In genomic region chr3:153070153-153070868, GRCh38 we compare ENCODE assay signal across 10 cellular contexts.
DNase-seq lines count a peak whose midpoint lies in the region; ATAC-seq and TF ChIP-seq lines count a peak whose summit lies in the region.
"Had no signal": no experiment of that assay in that cellular context is flagged by ENCODE, and none has a peak within 500 bp of the region (broad histone marks: within the 10 kb centered on the region; RNA-seq: fewer than 3 reads in every experiment).

No MANE protein-coding gene starts in this region.

- H3K4me3 ChIP-seq in GM23248 (peak overlapping the region; percentile 48), choroid plexus epithelial cell (ENCODE audit: low read depth, low read length) (no peak overlapping the region), neutrophil (ENCODE audit: low read depth in 1 of 2, low read length in 1 of 2) (no peak overlapping the region)
- H3K4me3 ChIP-seq: skin epidermis had no signal

- in situ Hi-C loops in GM23248 (cut with MboI), result no loop called here

- no peaks in the 10 kb centered on the region for H3K27me3 Mint-ChIP-seq in activated CD4-positive, alpha-beta memory T cell treated with anti-CD3 and anti-CD28 coated beads, Interleukin-2, amount 10 ng/mL, durations not matched to agents 7 days and 5 days

- peak; percentile 86 for DNase-seq in GM23248
- peak; percentile 32 for DNase-seq in NOMO-1 treated with dmso at 0.1 percent for 144 hours (lab: John Stamatoyannopoulos, UW; ENCODE audit: unreplicated experiment)
- DNase-seq in choroid plexus epithelial cell (ENCODE audit: low read depth), result peak; percentile 80
- no peak for DNase-seq in C1 segment of cervical spinal cord (lab: John Stamatoyannopoulos, UW)
- DNase-seq in activated CD4-positive, alpha-beta memory T cell treated with anti-CD3 and anti-CD28 coated beads, Interleukin-2, amount 10 ng/mL, durations not matched to agents 7 days and 5 days, result no peak
- DNase-seq in NCI-H2196 (lab: John Stamatoyannopoulos, UW; ENCODE audit: unreplicated experiment), result no peak

- H4K20me1 ChIP-seq in GM23248 (ENCODE audit: insufficient read depth), result no peaks in the 10 kb centered on the region

- H3K79me2 ChIP-seq in GM23248 (ENCODE audit: insufficient read depth), result no peaks in the 10 kb centered on the region

- CTCF ChIA-PET in activated CD4-positive, alpha-beta memory T cell treated with anti-CD3 and anti-CD28 coated beads, Interleukin-2, amount 10 ng/mL, durations not matched to agents 7 days and 5 days (lab: Charles Lee), result no interaction called here

- H3K9me2 ChIP-seq in GM23248 (ENCODE audit: insufficient read depth), result no peaks in the 10 kb centered on the region

- H3F3A ChIP-seq in GM23248 (ENCODE audit: insufficient read depth), result peaks cover 16% of the 10 kb centered on the region

- peaks cover 2% of the 10 kb centered on the region for H3K4me1 Mint-ChIP-seq in activated CD4-positive, alpha-beta memory T cell treated with anti-CD3 and anti-CD28 coated beads, Interleukin-2, amount 10 ng/mL, durations not matched to agents 7 days and 5 days

- H3K27me3 ChIP-seq in GM23248 (replicated peaks; ENCODE audit: insufficient read depth) (no peaks in the 10 kb centered on the region), neutrophil (no peaks in the 10 kb centered on the region)

- ATAC-seq in HG03025 (IDR thresholded peaks at IDR 0.05; ENCODE audit: low FRiP score, unreplicated experiment), result no peak

- TF ChIP-seq CTCF in choroid plexus epithelial cell (conservative IDR thresholded peaks at IDR 0.05; ENCODE audit: low read depth, low read length) (no peak), neutrophil (IDR thresholded peaks at IDR 0.05) (no peak)

- H3K36me3 Mint-ChIP-seq in activated CD4-positive, alpha-beta memory T cell treated with anti-CD3 and anti-CD28 coated beads, Interleukin-2, amount 10 ng/mL, durations not matched to agents 7 days and 5 days (ENCODE audit: low read depth), result no peaks in the 10 kb centered on the region

- WGBS in GM23248 (ENCODE audit: low coverage in 1 of 2, low lambda C conversion rate in 2 of 2, missing lambda C conversion rate in 2 of 2), 2 experiments, result 6% methylated on average over 1 of the region's 1 CpG

- H3K27ac ChIP-seq in GM23248 (peak overlapping the region; percentile 59), neutrophil (peak overlapping the region; percentile 62)

- peak overlapping the region; percentile 45 for H3K9ac ChIP-seq in GM23248

- peaks cover 15% of the 10 kb centered on the region for H3K4me1 ChIP-seq in GM23248 (ENCODE audit: insufficient read depth)
- H3K4me1 ChIP-seq in neutrophil (ENCODE audit: control insufficient read depth in 1 of 2, insufficient read depth in 1 of 2, low read depth in 1 of 2, low read length in 1 of 2), result peaks cover 25 to 42% of the 10 kb centered on the region in 2 experiments

- no peaks in the 10 kb centered on the region for H3K9me3 ChIP-seq in GM23248 (ENCODE audit: low read depth)
- H3K9me3 ChIP-seq in neutrophil, result no peaks in the 10 kb centered on the region

- H3K9me3 Mint-ChIP-seq in activated CD4-positive, alpha-beta memory T cell treated with anti-CD3 and anti-CD28 coated beads, Interleukin-2, amount 10 ng/mL, durations not matched to agents 7 days and 5 days, result no peaks in the 10 kb centered on the region
- H3K9me3 Mint-ChIP-seq: T-helper 2 cell treated with Interferon-gamma antibody and Interleukin-4, amounts not matched to agents 5 μg/mL and 100 μg/mL, for 36 hours had no signal

- H2AFZ ChIP-seq in GM23248, result peak overlapping the region; percentile 58

- H3K4me2 ChIP-seq in GM23248 (ENCODE audit: unreplicated experiment), result peak overlapping the region; percentile 64

- H3K36me3 ChIP-seq in GM23248 (ENCODE audit: low read depth) (no peaks in the 10 kb centered on the region), neutrophil (no peaks in the 10 kb centered on the region)

- no peak overlapping the region for H3K27ac Mint-ChIP-seq in activated CD4-positive, alpha-beta memory T cell treated with anti-CD3 and anti-CD28 coated beads, Interleukin-2, amount 10 ng/mL, durations not matched to agents 7 days and 5 days
- H3K27ac Mint-ChIP-seq: T-helper 2 cell treated with Interferon-gamma antibody and Interleukin-4, amounts not matched to agents 5 μg/mL and 100 μg/mL, for 36 hours had no signal

- no peak overlapping the region for H3K4me3 Mint-ChIP-seq in activated CD4-positive, alpha-beta memory T cell treated with anti-CD3 and anti-CD28 coated beads, Interleukin-2, amount 10 ng/mL, durations not matched to agents 7 days and 5 days
- H3K4me3 Mint-ChIP-seq: T-helper 2 cell treated with Interferon-gamma antibody and Interleukin-4, amounts not matched to agents 5 μg/mL and 100 μg/mL, for 36 hours had no signal

- POLR2A ChIA-PET in activated CD4-positive, alpha-beta memory T cell treated with anti-CD3 and anti-CD28 coated beads, Interleukin-2, amount 10 ng/mL, durations not matched to agents 7 days and 5 days (lab: Charles Lee), result no interaction called here

Comparison
In these comparisons a context has a peak if more than half of its experiments do, and no peak if none do; other contexts are left out.
1. DNase-seq: peak in GM23248 (single experiment), NOMO-1 treated with dmso at 0.1 percent for 144 hours (single experiment) and choroid plexus epithelial cell (single experiment); none in C1 segment of cervical spinal cord (0 of 14), activated CD4-positive, alpha-beta memory T cell treated with anti-CD3 and anti-CD28 coated beads, Interleukin-2, amount 10 ng/mL, durations not matched to agents 7 days and 5 days (single experiment) and NCI-H2196 (single experiment).